Comparison of ENCODE assay signal across 8 cellular contexts in the genomic region with DNA sequence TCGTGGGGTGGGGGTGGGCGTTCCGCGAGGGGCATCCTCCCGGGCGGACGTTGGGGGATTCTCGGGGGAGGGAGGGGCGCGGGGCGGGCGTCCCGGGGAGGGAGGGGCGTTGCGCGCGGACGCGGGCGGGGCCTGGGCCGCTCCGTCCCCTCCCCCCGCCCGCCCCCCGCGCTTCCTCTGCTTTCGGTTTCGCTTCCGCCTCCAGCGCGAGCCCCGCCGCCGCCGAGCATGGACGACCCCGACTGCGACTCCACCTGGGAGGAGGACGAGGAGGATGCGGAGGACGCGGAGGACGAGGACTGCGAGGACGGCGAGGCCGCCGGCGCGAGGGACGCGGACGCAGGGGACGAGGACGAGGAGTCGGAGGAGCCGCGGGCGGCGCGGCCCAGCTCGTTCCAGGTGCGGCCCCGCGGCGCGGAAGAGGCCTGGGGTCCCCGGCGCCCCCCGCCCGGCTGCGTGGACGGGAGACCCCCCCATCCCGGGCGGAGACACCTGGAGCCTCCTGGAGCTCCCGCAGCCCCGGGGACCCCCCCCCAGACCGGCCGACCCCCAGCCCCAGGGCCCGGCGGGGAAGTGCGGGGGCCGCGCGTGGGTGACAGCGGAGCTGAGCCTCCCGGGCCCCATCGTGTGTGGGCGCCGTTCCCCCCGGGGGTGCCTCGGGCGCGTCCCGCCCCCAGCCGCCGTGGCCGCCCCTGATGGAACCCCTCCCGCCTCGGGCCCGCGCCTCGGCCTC. TPM values are rescaled to one million over a fixed set of nuclear protein-coding genes. Genes with fewer than 3 reads are reported as not detected.
DNase-seq lines count a peak whose midpoint lies in the region; ATAC-seq and TF ChIP-seq lines count a peak whose summit lies in the region.

A gene with protein sequence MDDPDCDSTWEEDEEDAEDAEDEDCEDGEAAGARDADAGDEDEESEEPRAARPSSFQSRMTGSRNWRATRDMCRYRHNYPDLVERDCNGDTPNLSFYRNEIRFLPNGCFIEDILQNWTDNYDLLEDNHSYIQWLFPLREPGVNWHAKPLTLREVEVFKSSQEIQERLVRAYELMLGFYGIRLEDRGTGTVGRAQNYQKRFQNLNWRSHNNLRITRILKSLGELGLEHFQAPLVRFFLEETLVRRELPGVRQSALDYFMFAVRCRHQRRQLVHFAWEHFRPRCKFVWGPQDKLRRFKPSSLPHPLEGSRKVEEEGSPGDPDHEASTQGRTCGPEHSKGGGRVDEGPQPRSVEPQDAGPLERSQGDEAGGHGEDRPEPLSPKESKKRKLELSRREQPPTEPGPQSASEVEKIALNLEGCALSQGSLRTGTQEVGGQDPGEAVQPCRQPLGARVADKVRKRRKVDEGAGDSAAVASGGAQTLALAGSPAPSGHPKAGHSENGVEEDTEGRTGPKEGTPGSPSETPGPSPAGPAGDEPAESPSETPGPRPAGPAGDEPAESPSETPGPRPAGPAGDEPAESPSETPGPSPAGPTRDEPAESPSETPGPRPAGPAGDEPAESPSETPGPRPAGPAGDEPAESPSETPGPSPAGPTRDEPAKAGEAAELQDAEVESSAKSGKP (plus strand): TSS at position 204 of the 733 bp plus-strand sequence. CDS start 25 bp downstream, at position 229.

- peaks cover 7 to 47% (median 22%) of the 10 kb centered on the region in 4 donors for H3K4me1 Mint-ChIP-seq in CD4-positive, alpha-beta memory T cell

- peak; percentile 72 to 78 (median 74) for DNase-seq in CD4-positive, alpha-beta memory T cell
- peak; percentile 41 for DNase-seq in NCI-H774 (lab: John Stamatoyannopoulos, UW)
- DNase-seq in activated T-cell treated with anti-CD3 and anti-CD28 coated beads for 1 hour (ENCODE audit: low read depth): peak; percentile 69
- peak; percentile 83 for DNase-seq in epidermal melanocyte (ENCODE audit: insufficient read length, low spot score)
- DNase-seq in mucosa of descending colon: peak; percentile 76 to 87 (median 82)
- peak; percentile 45 for DNase-seq in stimulated activated CD8-positive, alpha-beta memory T cell treated with anti-CD3 and anti-CD28 coated beads, Interleukin-7, amount 100 ng/mL, for 24 hours (ENCODE audit: low read depth)
- no peak for DNase-seq in putamen (ENCODE audit: low spot score)

- POLR2A ChIA-PET in CD4-positive, alpha-beta memory T cell (lab: Charles Lee; ENCODE audit: partially characterized antibody): interaction anchor here (1.0 to 4.0 kb wide), 8 partner anchors 9 to 162 kb away, joined by 3 to 75 read pairs (median 8); a partner anchor contains a TSS

- CTCF ChIA-PET in CD4-positive, alpha-beta memory T cell (lab: Charles Lee; ENCODE audit: partially characterized antibody): interaction anchor here (0.6 to 3.5 kb wide), 3 partner anchors 10 to 57 kb away, joined by 4 to 13 read pairs (median 5); no protein-coding TSS in a partner anchor

- H3K4me1 ChIP-seq in CD4-positive, alpha-beta memory T cell (ENCODE audit: insufficient read depth, low read length): peaks cover 38% of the 10 kb centered on the region
- peaks cover 25% of the 10 kb centered on the region for H3K4me1 ChIP-seq in mucosa of descending colon (ENCODE audit: low read depth)

- H3K36me3 Mint-ChIP-seq in CD4-positive, alpha-beta memory T cell: peaks cover 11 to 34% of the 10 kb centered on the region in 2 donors

- ATAC-seq in GM21529 (IDR thresholded peaks at IDR 0.05; ENCODE audit: unreplicated experiment) (peak; percentile 45), mucosa of descending colon (peak; percentile 73)

- peak within 1 kb of the TSS; percentile 65 to 69 for H3K4me3 ChIP-seq in CD4-positive, alpha-beta memory T cell (ENCODE audit: low read length in 2 of 2)
- peak within 1 kb of the TSS; percentile 99 for H3K4me3 ChIP-seq in mucosa of descending colon

- H3K36me3 ChIP-seq in CD4-positive, alpha-beta memory T cell (ENCODE audit: insufficient read depth, low read length): peaks cover 25% of the 10 kb centered on the region
- H3K36me3 ChIP-seq in mucosa of descending colon (ENCODE audit: low read depth): no peaks in the 10 kb centered on the region

- no peaks in the 10 kb centered on the region for H3K9me3 ChIP-seq in CD4-positive, alpha-beta memory T cell (ENCODE audit: control insufficient read depth in 1 of 2, low read length in 2 of 2)
- H3K9me3 ChIP-seq in mucosa of descending colon: no peaks in the 10 kb centered on the region

- peak within 1 kb of the TSS; percentile 95 to 100 (median 97) for H3K27ac Mint-ChIP-seq in CD4-positive, alpha-beta memory T cell

- peaks cover 0 to 1% of the 10 kb centered on the region in 2 donors for H3K27me3 Mint-ChIP-seq in CD4-positive, alpha-beta memory T cell

- no peaks in the 10 kb centered on the region for H3K27me3 ChIP-seq in CD4-positive, alpha-beta memory T cell (ENCODE audit: insufficient read depth, low read length)

- peak within 1 kb of the TSS; percentile 72 for H3K27ac ChIP-seq in CD4-positive, alpha-beta memory T cell (ENCODE audit: low read depth, low read length)

- intact Hi-C loops in CD4-positive, alpha-beta memory T cell (cut with micrococcal nuclease): loop anchor here (1.0 kb wide), 1 partner anchor 10 kb away; no protein-coding TSS in a partner anchor
- intact Hi-C loops in mucosa of descending colon (cut with DNase I, micrococcal nuclease): no loop called here

- H3K4me3 Mint-ChIP-seq in CD4-positive, alpha-beta memory T cell: peak within 1 kb of the TSS; percentile 93 to 100 (median 96)

- TF ChIP-seq CTCF in mucosa of descending colon (IDR thresholded peaks at IDR 0.05): no peak

- H3K9me3 Mint-ChIP-seq in CD4-positive, alpha-beta memory T cell: no peaks in the 10 kb centered on the region

RNA-seq across cellular contexts. Expression of the gene that starts here (rescaled TPM):
- total RNA-seq in CD4-positive, alpha-beta memory T cell: 10 to 100 TPM; 73.6 to 75.9 TPM
- polyA plus RNA-seq in CD4-positive, alpha-beta memory T cell: 10 to 100 TPM; 13.8 to 65.3 TPM
- total RNA-seq in mucosa of descending colon: 10 to 100 TPM; 39.3 to 63.1 (median 48.5) TPM
